Comparison of ENCODE assay signal across 20 cellular contexts in genomic region chrY:15559169-15559568, GRCh38.
DNase-seq lines count a peak whose midpoint lies in the region; ATAC-seq, FAIRE-seq and TF ChIP-seq lines count a peak whose summit lies in the region.
"Had no signal": no experiment of that assay in that cellular context is flagged by ENCODE, and none has a peak within 500 bp of the region (broad histone marks: within the 10 kb centered on the region; RNA-seq: fewer than 3 reads in every experiment).

No MANE protein-coding gene starts in this region.

- TF ChIP-seq EP300 in ovary (IDR thresholded peaks at IDR 0.05), result no peak

- TF ChIP-seq CTCF in GM12864 (IDR thresholded peaks at IDR 0.05; ENCODE audit: low read depth, low read length, missing control alignments), result peak; percentile 8
- TF ChIP-seq CTCF in foreskin keratinocyte (conservative IDR thresholded peaks at IDR 0.05), result peak; percentile 40
- TF ChIP-seq CTCF in body of pancreas (IDR thresholded peaks at IDR 0.05), result no peak
- TF ChIP-seq CTCF in ovary (IDR thresholded peaks at IDR 0.05), result no peak

- H3K36me3 ChIP-seq in body of pancreas (replicated peaks in 1 of 2; ENCODE audit: insufficient read depth in 1 of 2, low read depth in 2 of 2), result no peaks in the 10 kb centered on the region
- H3K36me3 ChIP-seq in ovary, result no peaks in the 10 kb centered on the region
- H3K36me3 ChIP-seq: BE2C had no signal

- H3K27ac ChIP-seq in foreskin keratinocyte, result no peak overlapping the region
- H3K27ac ChIP-seq in body of pancreas, result no peak overlapping the region
- no peak overlapping the region for H3K27ac ChIP-seq in ovary

- intact Hi-C loops in body of pancreas (cut with DNase I) (no loop called here), ovary (cut with DNase I) (no loop called here)

- TF ChIP-seq POLR2A in body of pancreas (IDR thresholded peaks at IDR 0.05), result no peak
- no peak for TF ChIP-seq POLR2A in ovary (IDR thresholded peaks at IDR 0.05)

- H3K27me3 ChIP-seq in foreskin keratinocyte (no peaks in the 10 kb centered on the region), body of pancreas (no peaks in the 10 kb centered on the region), ovary (no peaks in the 10 kb centered on the region)
- H3K27me3 ChIP-seq: BE2C had no signal

- ATAC-seq in foreskin keratinocyte (peak; percentile 27), HG02884 (IDR thresholded peaks at IDR 0.05; ENCODE audit: unreplicated experiment) (no peak), GM21447 (IDR thresholded peaks at IDR 0.05; ENCODE audit: unreplicated experiment) (no peak), body of pancreas (no peak)

- H3K4me3 ChIP-seq in GM12864 (ENCODE audit: low read depth, low read length) (no peak overlapping the region), body of pancreas (no peak overlapping the region), ovary (no peak overlapping the region)

- peak; percentile 2 for FAIRE-seq in RCC 7860 (lab: Jason Lieb, UNC)
- FAIRE-seq: D721Med had no signal

- DNase-seq in GM12864 (ENCODE audit: low read depth), result no peak
- DNase-seq in RCC 7860 (ENCODE audit: low spot score), result no peak
- DNase-seq in foreskin keratinocyte, result no peak
- DNase-seq in body of pancreas, result no peak
- DNase-seq in ovary, result no peak
- DNase-seq: BE2C; CD4-positive, alpha-beta memory T cell; DMS79 treated with DMSO at 0.1 percent for 48 hours; GF-D8; HCEC 1CT; KBM-7; MV-4-11; NCI-H1417; NCI-H187 treated with DMSO at 0.1 percent for 48 hours; NCI-H69; OCI-M1; RPMI8226 had no signal

- no peaks in the 10 kb centered on the region for H3K9me3 ChIP-seq in body of pancreas
- no peaks in the 10 kb centered on the region for H3K9me3 ChIP-seq in ovary
- H3K9me3 ChIP-seq: BE2C had no signal

- H3K4me1 ChIP-seq in foreskin keratinocyte (no peaks in the 10 kb centered on the region), body of pancreas (no peaks in the 10 kb centered on the region), ovary (ENCODE audit: insufficient read depth) (no peaks in the 10 kb centered on the region)
- H3K4me1 ChIP-seq: BE2C had no signal

Comparison
In these comparisons a context has a peak if more than half of its experiments do, and no peak if none do; other contexts are left out.
1. CTCF ChIP-seq: peak in GM12864 (single experiment) and foreskin keratinocyte (single experiment); none in body of pancreas (0 of 7) and ovary (0 of 3).